In the genomic region with DNA sequence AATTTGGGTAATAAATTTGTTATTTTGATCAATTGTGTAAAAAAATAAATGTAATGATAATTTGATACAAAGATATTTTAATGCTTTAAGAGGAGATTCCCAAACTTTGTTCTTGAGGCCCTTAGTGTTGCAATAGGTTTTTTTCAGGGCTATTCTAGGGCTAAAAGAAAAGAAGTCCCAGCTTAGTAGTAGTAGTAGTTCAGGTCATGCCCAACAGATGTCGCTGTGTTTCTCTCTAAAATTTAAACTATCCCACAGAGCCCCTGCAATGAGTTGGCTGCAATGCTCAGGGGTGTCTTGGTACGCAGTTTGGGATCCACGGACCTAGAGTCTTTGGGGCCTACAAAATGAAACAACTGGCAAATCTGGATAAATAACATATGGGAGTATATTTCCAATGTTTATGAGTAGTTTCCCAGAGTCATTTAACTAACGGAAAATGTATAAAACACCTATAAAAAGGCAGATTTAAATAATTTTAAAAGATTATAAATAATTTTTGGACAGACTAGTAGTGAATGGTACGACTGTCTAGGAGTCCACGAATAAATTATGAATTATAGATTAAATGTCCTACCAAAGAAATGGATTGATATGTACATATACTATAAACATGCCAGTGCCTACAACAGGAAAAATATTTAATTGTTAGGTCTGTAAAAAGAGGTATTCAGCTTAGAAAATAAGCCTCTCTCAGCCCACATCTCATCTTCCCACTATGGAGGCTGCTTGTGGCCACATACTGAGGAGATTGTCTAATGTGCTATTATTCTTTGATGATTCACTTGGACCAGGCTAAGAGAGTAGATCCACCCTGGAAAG, we compare ENCODE assay signal across 9 cellular contexts.
DNase-seq lines count a peak whose midpoint lies in the region; ATAC-seq and TF ChIP-seq lines count a peak whose summit lies in the region.
"Had no signal": no experiment of that assay in that cellular context is flagged by ENCODE, and none has a peak within 500 bp of the region (broad histone marks: within the 10 kb centered on the region; RNA-seq: fewer than 3 reads in every experiment).

No MANE protein-coding gene starts in this region.

- H3K36me3 ChIP-seq in BJ (ENCODE audit: control insufficient read depth, insufficient read depth, low read length), result no peaks in the 10 kb centered on the region
- no peaks in the 10 kb centered on the region for H3K36me3 ChIP-seq in RWPE2 (ENCODE audit: low read depth)
- H3K36me3 ChIP-seq: SJSA1 had no signal

- TF ChIP-seq CTCF in BJ (IDR thresholded peaks at IDR 0.05; ENCODE audit: insufficient read depth, low read depth, low read length) (peak; percentile 79), GM12875 (IDR thresholded peaks at IDR 0.05; ENCODE audit: borderline replicate concordance, insufficient read depth, low read depth, low read length) (peak; percentile 58), RWPE2 (IDR thresholded peaks at IDR 0.05; ENCODE audit: poor library complexity, severe bottlenecking) (peak; percentile 89), omental fat pad (IDR thresholded peaks at IDR 0.05) (no peak)

- no peak overlapping the region for H3K4me3 ChIP-seq in BJ (ENCODE audit: low read depth, low read length)
- no peak overlapping the region for H3K4me3 ChIP-seq in GM12875 (ENCODE audit: low read depth, low read length)
- H3K4me3 ChIP-seq in RWPE2 (ENCODE audit: severe bottlenecking), result no peak overlapping the region
- H3K4me3 ChIP-seq: SJSA1 had no signal

- POLR2A ChIA-PET in BJ (lab: Charles Lee), result no interaction called here

- H3K9me3 ChIP-seq in RWPE2 (ENCODE audit: severe bottlenecking), result no peaks in the 10 kb centered on the region
- H3K9me3 ChIP-seq: SJSA1 had no signal

- H3K27ac ChIP-seq in RWPE2 (ENCODE audit: poor library complexity, severe bottlenecking), result no peak overlapping the region
- H3K27ac ChIP-seq: SJSA1 had no signal

- CTCF ChIA-PET in BJ (lab: Yijun Ruan, JAX), result interaction anchor here (0.6 to 3.2 kb wide), 19 partner anchors 9 to 1482 kb away, joined by 3 to 34 read pairs (median 4); no protein-coding TSS in a partner anchor

- DNase-seq in BJ (ENCODE audit: low read depth) (peak; percentile 15), KG1 (lab: John Stamatoyannopoulos, UW) (peak; percentile 32), RWPE2 (ENCODE audit: low spot score) (no peak), dermis microvascular lymphatic vessel endothelial cell (ENCODE audit: low read depth in 2 of 2) (peak; percentile 41 to 66), midbrain (lab: John Stamatoyannopoulos, UW) (peak; percentile 78), omental fat pad (ENCODE audit: low spot score) (no peak), posterior vena cava (ENCODE audit: low spot score) (no peak)

- no peaks in the 10 kb centered on the region for H3K4me1 ChIP-seq in RWPE2 (ENCODE audit: insufficient read depth, poor library complexity, severe bottlenecking)

- ATAC-seq in RWPE2 (ENCODE audit: low read depth) (peak; percentile 71), omental fat pad (ENCODE audit: low FRiP score) (no peak)

- intact Hi-C loops in posterior vena cava (cut with DNase I), result no loop called here

- no peaks in the 10 kb centered on the region for H3K27me3 ChIP-seq in BJ (ENCODE audit: control insufficient read depth, insufficient read depth, low read length)
- no peaks in the 10 kb centered on the region for H3K27me3 ChIP-seq in RWPE2 (ENCODE audit: insufficient read depth, poor library complexity, severe bottlenecking)
- H3K27me3 ChIP-seq: SJSA1 had no signal

Comparison
In these comparisons a context has a peak if more than half of its experiments do, and no peak if none do; other contexts are left out.
1. DNase-seq: peak in BJ (single experiment), KG1 (single experiment), dermis microvascular lymphatic vessel endothelial cell (2 of 2) and midbrain (single experiment); none in RWPE2 (single experiment), omental fat pad (single experiment) and posterior vena cava (single experiment).
2. CTCF ChIP-seq: peak in BJ (single experiment), GM12875 (single experiment) and RWPE2 (single experiment); none in omental fat pad (0 of 3).